In genomic region chr11:18563090-18563730, GRCh38 we compare ENCODE assay signal across 25 cellular contexts. TPM values are rescaled to one million over a fixed set of nuclear protein-coding genes. Genes with fewer than 3 reads are reported as not detected.
"Had no signal": no experiment of that assay in that cellular context is flagged by ENCODE, and none has a peak within 500 bp of the region (broad histone marks: within the 10 kb centered on the region; RNA-seq: fewer than 3 reads in every experiment).

No MANE protein-coding gene starts in this region.

- H3K4me3 ChIP-seq: ascending aorta, heart left ventricle, smooth muscle cell, thoracic aorta, upper lobe of left lung had no signal

- H3K36me3 ChIP-seq: WERI-Rb-1 had no signal

- H3K9me3 ChIP-seq: ascending aorta, heart left ventricle, thoracic aorta, upper lobe of left lung had no signal

- H3K4me1 ChIP-seq: ascending aorta, heart left ventricle, upper lobe of left lung had no signal

- H3K27ac ChIP-seq: ascending aorta, brain microvascular endothelial cell, heart left ventricle, thoracic aorta, upper lobe of left lung, WERI-Rb-1 had no signal

- ATAC-seq: activated CD8-positive, alpha-beta T cell treated with anti-CD3 and anti-CD28 coated beads, Interleukin-2, amount 10 ng/mL, durations not matched to agents 7 days and 5 days; heart left ventricle; left colon; sciatic nerve; T-cell had no signal

- H3K27me3 ChIP-seq: ascending aorta, brain microvascular endothelial cell, heart left ventricle, upper lobe of left lung had no signal

- H3K4me2 ChIP-seq: smooth muscle cell had no signal

- H3K36me3 Mint-ChIP-seq: activated naive CD4-positive, alpha-beta T cell treated with anti-CD3 and anti-CD28 coated beads, Interleukin-2, amount 50 U/mL, for 24 hours had no signal

- DNase-seq: activated CD4-positive, alpha-beta T cell treated with anti-CD3 and anti-CD28 coated beads for 1 hour; activated CD4-positive, alpha-beta T cell treated with anti-CD3 and anti-CD28 coated beads, Interleukin-2, amount 50 U/mL, for 1 hour; activated CD8-positive, alpha-beta T cell treated with anti-CD3 and anti-CD28 coated beads, Interleukin-2, amount 10 ng/mL, durations not matched to agents 7 days and 5 days; activated gamma-delta T cell; brain microvascular endothelial cell; caudate nucleus; effector CD8-positive, alpha-beta T cell; erythroblast; heart left ventricle; islet precursor cell; left colon; nucleus accumbens; stimulated activated CD4-positive, alpha-beta T cell treated with anti-CD3 and anti-CD28 coated beads, Interleukin-4, amount 100 ng/mL, for 1 hour; stimulated activated naive CD4-positive, alpha-beta T cell treated with Interleukin-2 at 50 U/mL for 16 hours; T-cell; upper lobe of left lung; WERI-Rb-1 had no signal

- H3K4me1 Mint-ChIP-seq: activated naive CD4-positive, alpha-beta T cell treated with anti-CD3 and anti-CD28 coated beads, Interleukin-2, amount 50 U/mL, for 24 hours; memory B cell; T-cell had no signal

- H3K9me3 Mint-ChIP-seq: activated naive CD4-positive, alpha-beta T cell treated with anti-CD3 and anti-CD28 coated beads, Interleukin-2, amount 50 U/mL, for 24 hours; activated T-helper 1 cell treated with anti-CD3 and anti-CD28 coated beads, Interleukin-12 subunit alpha, Interleukin-12 subunit beta, Interleukin-2, Interleukin-4 antibody, amounts not matched to agents 30 ng/mL and 10 ng/mL and 1 ng/mL, durations not matched to agents 14 hours and 24 hours and 36 hours; dendritic cell treated with granulocyte-macrophage colony-stimulating factor and Interleukin-4, amounts not matched to agents 40 ng/mL and 50 ng/mL, for 4 days; memory B cell; T-cell had no signal

- H3K27ac Mint-ChIP-seq: activated CD8-positive, alpha-beta T cell treated with anti-CD3 and anti-CD28 coated beads, Interleukin-2, amount 10 ng/mL, durations not matched to agents 7 days and 5 days; activated naive CD4-positive, alpha-beta T cell treated with anti-CD3 and anti-CD28 coated beads, Interleukin-2, amount 50 U/mL, for 24 hours; activated T-helper 1 cell treated with anti-CD3 and anti-CD28 coated beads, Interleukin-12 subunit alpha, Interleukin-12 subunit beta, Interleukin-2, Interleukin-4 antibody, amounts not matched to agents 30 ng/mL and 10 ng/mL and 1 ng/mL, durations not matched to agents 14 hours and 24 hours and 36 hours; dendritic cell treated with granulocyte-macrophage colony-stimulating factor and Interleukin-4, amounts not matched to agents 40 ng/mL and 50 ng/mL, for 4 days; memory B cell; T-cell had no signal

- H3K27me3 Mint-ChIP-seq: activated naive CD4-positive, alpha-beta T cell treated with anti-CD3 and anti-CD28 coated beads, Interleukin-2, amount 50 U/mL, for 24 hours; dendritic cell treated with granulocyte-macrophage colony-stimulating factor and Interleukin-4, amounts not matched to agents 40 ng/mL and 50 ng/mL, for 4 days; memory B cell; T-cell had no signal

- H3K4me3 Mint-ChIP-seq: activated CD8-positive, alpha-beta T cell treated with anti-CD3 and anti-CD28 coated beads, Interleukin-2, amount 10 ng/mL, durations not matched to agents 7 days and 5 days; activated naive CD4-positive, alpha-beta T cell treated with anti-CD3 and anti-CD28 coated beads, Interleukin-2, amount 50 U/mL, for 24 hours; activated T-helper 1 cell treated with anti-CD3 and anti-CD28 coated beads, Interleukin-12 subunit alpha, Interleukin-12 subunit beta, Interleukin-2, Interleukin-4 antibody, amounts not matched to agents 30 ng/mL and 10 ng/mL and 1 ng/mL, durations not matched to agents 14 hours and 24 hours and 36 hours; dendritic cell treated with granulocyte-macrophage colony-stimulating factor and Interleukin-4, amounts not matched to agents 40 ng/mL and 50 ng/mL, for 4 days; memory B cell; T-cell had no signal

RNA-seq across cellular contexts. Expression of gene MISFA, which starts 36.4 kb away (rescaled TPM):
- total RNA-seq: ascending aorta had no signal
